8 cellular contexts compared by ENCODE assay signal in the genomic region with DNA sequence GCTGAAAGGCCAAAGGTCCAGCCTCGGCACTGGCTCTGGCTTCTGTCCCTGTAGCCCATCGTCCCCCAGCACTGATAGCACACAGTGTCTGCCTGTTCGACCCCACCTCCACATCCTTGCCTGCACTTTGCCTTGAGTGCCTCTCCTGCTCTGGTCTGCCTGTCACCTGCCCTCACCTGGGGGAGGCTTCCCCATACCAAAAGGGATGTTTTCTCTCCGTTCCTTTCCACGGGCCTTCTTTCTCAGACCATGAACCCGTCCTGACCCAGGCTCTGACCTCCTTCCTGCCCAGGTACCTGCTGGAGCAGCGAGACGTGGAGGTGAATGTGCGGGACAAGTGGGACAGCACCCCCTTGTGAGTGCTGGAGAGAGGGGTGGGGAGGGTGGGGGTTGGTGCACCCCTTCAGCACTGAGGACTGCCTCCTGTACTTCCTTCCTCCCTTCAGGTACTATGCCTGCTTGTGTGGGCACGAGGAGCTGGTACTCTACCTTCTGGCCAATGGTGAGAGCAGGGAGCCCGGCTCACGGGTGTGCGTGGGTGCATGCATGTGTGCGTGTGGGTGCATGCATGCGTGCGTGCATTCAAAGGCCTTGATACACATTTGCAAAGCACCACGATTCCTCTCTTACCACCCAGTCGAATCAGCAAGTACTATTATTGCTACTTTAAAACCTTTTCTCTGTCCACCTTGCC. TPM values are rescaled to one million over a fixed set of nuclear protein-coding genes. Genes with fewer than 3 reads are reported as not detected.
DNase-seq lines count a peak whose midpoint lies in the region; ATAC-seq, FAIRE-seq and TF ChIP-seq lines count a peak whose summit lies in the region.

No MANE protein-coding gene starts in this region.

- SMC1A ChIA-PET in GM12878 (lab: Charles Lee; ENCODE audit: uncharacterized antibody, unreplicated experiment): interaction anchor here (0.6 kb wide), 1 partner anchor 70 kb away, joined by 3 read pairs; no protein-coding TSS in a partner anchor

- intact Hi-C loops in GM12878 (cut with micrococcal nuclease; ENCODE audit: unreplicated experiment): no loop called here

- H3K36me3 ChIP-seq in GM12878 (ENCODE audit: control insufficient read depth in 2 of 2, insufficient read depth in 2 of 2, low read length in 1 of 2): no peaks in the 10 kb centered on the region

- no peaks in the 10 kb centered on the region for H3K9me3 Mint-ChIP-seq in T-helper 2 cell treated with Interferon-gamma antibody and Interleukin-4, amounts not matched to agents 5 μg/mL and 100 μg/mL, for 36 hours

- H3K27me3 Mint-ChIP-seq in T-helper 2 cell treated with Interferon-gamma antibody and Interleukin-4, amounts not matched to agents 5 μg/mL and 100 μg/mL, for 36 hours (ENCODE audit: low read depth): no peaks in the 10 kb centered on the region

- H3K27ac Mint-ChIP-seq in T-helper 2 cell treated with Interferon-gamma antibody and Interleukin-4, amounts not matched to agents 5 μg/mL and 100 μg/mL, for 36 hours: peak overlapping the region; percentile 82

- peaks cover 13% of the 10 kb centered on the region for H3K4me1 Mint-ChIP-seq in T-helper 2 cell treated with Interferon-gamma antibody and Interleukin-4, amounts not matched to agents 5 μg/mL and 100 μg/mL, for 36 hours (ENCODE audit: low read depth)

- CTCF ChIA-PET in GM12878 (lab: Yijun Ruan, JAX): no interaction called here

- H3K27ac ChIP-seq in GM12878 (ENCODE audit: control insufficient read depth, insufficient read depth) (no peak overlapping the region), temporal lobe (ENCODE audit: low read depth, low read length) (peak overlapping the region; percentile 89)

- H2AFZ ChIP-seq in GM12878 (ENCODE audit: control insufficient read depth, low read depth, low read length): no peak overlapping the region

- H3K9ac ChIP-seq in GM12878 (ENCODE audit: control insufficient read depth, insufficient read depth, low read length): no peak overlapping the region

- H3K4me1 ChIP-seq in GM12878 (ENCODE audit: control insufficient read depth, insufficient read depth, low read length): peaks cover 19% of the 10 kb centered on the region

- H3K9me3 ChIP-seq in GM12878 (replicated peaks; ENCODE audit: control insufficient read depth, insufficient read depth, low read length): no peaks in the 10 kb centered on the region

- BruUV-seq in GM12878 (replicated peaks; lab: Mats Ljungman, UMichigan): no TSS peak

- no peak for TF ChIP-seq RAD21 in GM12878 (IDR thresholded peaks at IDR 0.05; ENCODE audit: insufficient read depth, low read depth, low read length)

- H3K36me3 Mint-ChIP-seq in T-helper 2 cell treated with Interferon-gamma antibody and Interleukin-4, amounts not matched to agents 5 μg/mL and 100 μg/mL, for 36 hours (ENCODE audit: low read depth): no peaks in the 10 kb centered on the region

- RAD21 ChIA-PET in GM12878 (lab: Charles Lee; ENCODE audit: unreplicated experiment): no interaction called here

- no peak overlapping the region for H3K4me3 ChIP-seq in GM12878

- no peak for TF ChIP-seq POLR2A in GM12878 (IDR thresholded peaks at IDR 0.05; ENCODE audit: low read depth, low read length)

- no peak for FAIRE-seq in GM12878 (lab: Jason Lieb, UNC)

- in situ Hi-C loops in GM12878 (cut with MboI): no loop called here

- TF ChIP-seq EP300 in GM12878 (IDR thresholded peaks at IDR 0.05; ENCODE audit: borderline replicate concordance in 1 of 2, control insufficient read depth in 1 of 2, low read depth in 2 of 2, low read length in 2 of 2): no peak

- H3K79me2 ChIP-seq in GM12878 (ENCODE audit: control insufficient read depth, insufficient read depth, low read length): peaks cover 7% of the 10 kb centered on the region

- ATAC-seq in GM12878: no peak

- POLR2A ChIA-PET in GM12878 (lab: Charles Lee): no interaction called here

- TF ChIP-seq CTCF in GM12878 (IDR thresholded peaks at IDR 0.05 in 2 of 3, conservative IDR thresholded peaks at IDR 0.05 in 1 of 3; ENCODE audit: control insufficient read depth in 2 of 3, extremely low read depth in 1 of 3, insufficient read depth in 1 of 3, low read depth in 3 of 3, low read length in 3 of 3): no peak

- 0 out of 2 replicates have a peak overlapping the region, but pooled peaks have one; percentile 25 for H3K4me2 ChIP-seq in GM12878 (ENCODE audit: control insufficient read depth, insufficient read depth)

- H3K27me3 ChIP-seq in GM12878 (replicated peaks in 1 of 2; ENCODE audit: control insufficient read depth in 2 of 2, insufficient read depth in 2 of 2, low read length in 1 of 2): no peaks in the 10 kb centered on the region

- no peaks in the 10 kb centered on the region for H4K20me1 ChIP-seq in GM12878 (ENCODE audit: control insufficient read depth, insufficient read depth)

- H3K4me3 Mint-ChIP-seq in T-helper 2 cell treated with Interferon-gamma antibody and Interleukin-4, amounts not matched to agents 5 μg/mL and 100 μg/mL, for 36 hours: peak overlapping the region; percentile 88

- 56% methylated on average over 18 of the region's 18 CpGs for WGBS in GM12878 (ENCODE audit: insufficient coverage, insufficient replicate concordance, low lambda C conversion rate, missing lambda C conversion rate)

- no peak for DNase-seq in T-helper 2 cell treated with Interferon-gamma antibody and Interleukin-4, amounts not matched to agents 5 μg/mL and 100 μg/mL, for 36 hours (ENCODE audit: low spot score)
- DNase-seq in T-helper 2 cell (no peak), GM12878 (ENCODE audit: low read depth, low spot score) (no peak), mesenteric fat pad (ENCODE audit: low spot score) (peak; percentile 45), GM19240 (ENCODE audit: insufficient read length, low spot score) (no peak), AG08396 (ENCODE audit: low spot score) (no peak), NCI-H1048 (lab: John Stamatoyannopoulos, UW) (no peak)

TF ChIP-seq in GM12878, 131 proteins besides CTCF, POLR2A, EP300 and RAD21 (continues in another document):
- TF ChIP-seq BCL11A (IDR thresholded peaks at IDR 0.05; ENCODE audit: low read depth, low read length): no peak
- TF ChIP-seq TCF3 (IDR thresholded peaks at IDR 0.05; ENCODE audit: borderline replicate concordance, insufficient read depth, low read depth, low read length): 0 out of 2 replicates have a peak, but pooled peaks have one; percentile 38
- TF ChIP-seq IKZF2 (IDR thresholded peaks at IDR 0.05): no peak
- TF ChIP-seq, protein P1, sequence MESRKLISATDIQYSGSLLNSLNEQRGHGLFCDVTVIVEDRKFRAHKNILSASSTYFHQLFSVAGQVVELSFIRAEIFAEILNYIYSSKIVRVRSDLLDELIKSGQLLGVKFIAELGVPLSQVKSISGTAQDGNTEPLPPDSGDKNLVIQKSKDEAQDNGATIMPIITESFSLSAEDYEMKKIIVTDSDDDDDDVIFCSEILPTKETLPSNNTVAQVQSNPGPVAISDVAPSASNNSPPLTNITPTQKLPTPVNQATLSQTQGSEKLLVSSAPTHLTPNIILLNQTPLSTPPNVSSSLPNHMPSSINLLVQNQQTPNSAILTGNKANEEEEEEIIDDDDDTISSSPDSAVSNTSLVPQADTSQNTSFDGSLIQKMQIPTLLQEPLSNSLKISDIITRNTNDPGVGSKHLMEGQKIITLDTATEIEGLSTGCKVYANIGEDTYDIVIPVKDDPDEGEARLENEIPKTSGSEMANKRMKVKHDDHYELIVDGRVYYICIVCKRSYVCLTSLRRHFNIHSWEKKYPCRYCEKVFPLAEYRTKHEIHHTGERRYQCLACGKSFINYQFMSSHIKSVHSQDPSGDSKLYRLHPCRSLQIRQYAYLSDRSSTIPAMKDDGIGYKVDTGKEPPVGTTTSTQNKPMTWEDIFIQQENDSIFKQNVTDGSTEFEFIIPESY (IDR thresholded peaks at IDR 0.05): no peak

RNA-seq across cellular contexts. Expression of a gene that starts 1.5 kb away (rescaled TPM):
- 15.1 and 16.1 TPM in 2 replicates for total RNA-seq in GM12878 (2013; cell fraction: nucleolus; rRNA removed)
- total RNA-seq in GM12878 (2014; rRNA removed) (5.7 and 7.1 TPM in 2 replicates), GM12878 (2014; rRNA removed; fragmentation: Illumina TruSeq; extraction: Trizol) (1.9 and 2.1 TPM in 2 replicates), GM12878 (2021) (10.1 and 10.6 TPM in 2 replicates), mesenteric fat pad (34.8 TPM), temporal lobe (8.4 TPM)
- 5.6 TPM for polyA plus RNA-seq in GM12878 (2011; ENCODE audit: low read depth)
- polyA plus RNA-seq in GM12878 (2011; rRNA removed) (4.1 and 7.2 TPM in 2 replicates), GM12878 (2014; fragmentation: Illumina TruSeq; extraction: Trizol) (1.0 and 2.4 TPM in 2 replicates), GM12878 (2014; fragmentation: Nextera tagmentation; extraction: Ambion mirVana) (under 1 TPM; 0.11 to 0.31 TPM), GM12878 (2014; rRNA removed) (10.2 and 12.9 TPM in 2 replicates), GM12878 (2016; fragmentation: Nextera tagmentation; extraction: Ambion mirVana) (1 to 10 TPM; 7.7 to 9.2 TPM)
- polyA plus RNA-seq in GM12878 (2011; cell fraction: cytosol; rRNA removed): 8.9 and 12.4 TPM in 2 replicates
- 53.7 and 56.1 TPM in 2 replicates for polyA plus RNA-seq in GM12878 (2011; cell fraction: nucleus; rRNA removed)
- 13.6 and 13.8 TPM in 2 replicates for polyA plus RNA-seq in GM12878 (2012)
- polyA minus RNA-seq in GM12878 (2011; rRNA and poly(A)+ RNA removed): 6.8 and 8.2 TPM in 2 replicates
- 1.9 and 5.0 TPM in 2 replicates for polyA minus RNA-seq in GM12878 (2011; cell fraction: cytosol; rRNA and poly(A)+ RNA removed)
- polyA minus RNA-seq in GM12878 (2011; cell fraction: nucleus; rRNA and poly(A)+ RNA removed): 9.6 and 12.6 TPM in 2 replicates

RNA-seq across cellular contexts. Expression of a gene that starts 45.3 kb away (rescaled TPM):
- not detected in 2 replicates for total RNA-seq in GM12878 (2013; cell fraction: nucleolus; rRNA removed)
- total RNA-seq in GM12878 (2014; rRNA removed): 21.0 and 24.3 TPM in 2 replicates
- 12.4 and 13.2 TPM in 2 replicates for total RNA-seq in GM12878 (2014; rRNA removed; fragmentation: Illumina TruSeq; extraction: Trizol)
- total RNA-seq in GM12878 (2021): 22.2 and 24.4 TPM in 2 replicates
- polyA plus RNA-seq in GM12878 (2011; ENCODE audit: low read depth): 0.43 TPM
- not detected in 2 replicates for polyA plus RNA-seq in GM12878 (2011; rRNA removed)
- not detected in 2 replicates for polyA plus RNA-seq in GM12878 (2011; cell fraction: cytosol; rRNA removed)
- polyA plus RNA-seq in GM12878 (2011; cell fraction: nucleus; rRNA removed): not detected in 2 replicates
- 1.3 and 2.1 TPM in 2 replicates for polyA plus RNA-seq in GM12878 (2012)
- 6.9 and 10.3 TPM in 2 replicates for polyA plus RNA-seq in GM12878 (2014; fragmentation: Illumina TruSeq; extraction: Trizol)
- under 1 TPM in 1 of 2 experiments, not detected in 1; 0.03 TPM for polyA plus RNA-seq in GM12878 (2014; fragmentation: Nextera tagmentation; extraction: Ambion mirVana)
- 22.5 and 25.4 TPM in 2 replicates for polyA plus RNA-seq in GM12878 (2014; rRNA removed)
- polyA plus RNA-seq in GM12878 (2016; fragmentation: Nextera tagmentation; extraction: Ambion mirVana): 10 to 100 TPM; 12.0 to 14.0 TPM
- not detected in 2 replicates for polyA minus RNA-seq in GM12878 (2011; rRNA and poly(A)+ RNA removed)
- 0.62 TPM in 1 of 2 replicates, not detected in the other for polyA minus RNA-seq in GM12878 (2011; cell fraction: cytosol; rRNA and poly(A)+ RNA removed)
- polyA minus RNA-seq in GM12878 (2011; cell fraction: nucleus; rRNA and poly(A)+ RNA removed): 0.19 TPM in 1 of 2 replicates, not detected in the other
- total RNA-seq in mesenteric fat pad: 2.5 TPM
- total RNA-seq in temporal lobe: 178 TPM
